Comparison of ENCODE assay signal across 14 cellular contexts in genomic region chr2:8616084-8616419, GRCh38.
A peak's percentile ranks its signal among the peaks of the same experiment; 100 is the strongest.
DNase-seq lines count a peak whose midpoint lies in the region; ATAC-seq and TF ChIP-seq lines count a peak whose summit lies in the region.
"Had no signal": no experiment of that assay in that cellular context is flagged by ENCODE, and none has a peak within 500 bp of the region (broad histone marks: within the 10 kb centered on the region; RNA-seq: fewer than 3 reads in every experiment).

No MANE protein-coding gene starts in this region.

- H3K4me1 ChIP-seq in Caco-2, result peaks cover 34% of the 10 kb centered on the region
- H3K4me1 ChIP-seq in lower lobe of right lung, result no peaks in the 10 kb centered on the region
- H3K4me1 ChIP-seq: HAP-1 had no signal

- no peaks in the 10 kb centered on the region for H3K27me3 ChIP-seq in Caco-2 (replicated peaks; ENCODE audit: control insufficient read depth, insufficient read depth, low read length)
- H3K27me3 ChIP-seq in lower lobe of right lung (ENCODE audit: low read depth), result no peaks in the 10 kb centered on the region
- H3K27me3 ChIP-seq: BLaER1 had no signal

- intact Hi-C loops in Caco-2 (cut with micrococcal nuclease; ENCODE audit: unreplicated experiment) (no loop called here), lower lobe of right lung (cut with DNase I) (no loop called here), posterior vena cava (cut with DNase I) (no loop called here), sciatic nerve (cut with DNase I) (no loop called here)

- POLR2A ChIA-PET in Caco-2 (lab: Charles Lee), result no interaction called here

- no peak for ATAC-seq in activated T-cell treated with anti-CD3 and anti-CD28 coated beads, Interleukin-2, amount 50 U/mL, for 4 hours
- no peak for ATAC-seq in lower lobe of right lung
- no peak for ATAC-seq in sciatic nerve

- H3K27ac Mint-ChIP-seq in activated T-cell treated with anti-CD3 and anti-CD28 coated beads, Interleukin-2, amount 50 U/mL, for 24 hours, result no peak overlapping the region
- H3K27ac Mint-ChIP-seq in Caco-2 (ENCODE audit: unreplicated experiment), result peak overlapping the region; percentile 43

- peaks cover 16% of the 10 kb centered on the region for H3K9me3 ChIP-seq in Caco-2
- H3K9me3 ChIP-seq in lower lobe of right lung, result no peaks in the 10 kb centered on the region
- H3K9me3 ChIP-seq: HAP-1 had no signal

- no TSS peak for BruUV-seq in Caco-2 (replicated peaks; lab: Mats Ljungman, UMichigan)

- H3K36me3 Mint-ChIP-seq in activated T-cell treated with anti-CD3 and anti-CD28 coated beads, Interleukin-2, amount 50 U/mL, for 24 hours (ENCODE audit: low read depth), result no peaks in the 10 kb centered on the region
- no peaks in the 10 kb centered on the region for H3K36me3 Mint-ChIP-seq in activated T-cell treated with anti-CD3 and anti-CD28 coated beads, Interleukin-2, amount 50 U/mL, for 4 hours (ENCODE audit: insufficient read depth)
- H3K36me3 Mint-ChIP-seq in Caco-2 (ENCODE audit: insufficient read depth, unreplicated experiment), result peaks cover 3% of the 10 kb centered on the region
- H3K36me3 Mint-ChIP-seq: CD8-positive, alpha-beta memory T cell had no signal

- no peak overlapping the region for H3K27ac ChIP-seq in lower lobe of right lung
- H3K27ac ChIP-seq: BLaER1 had no signal

- H3K4me1 Mint-ChIP-seq in activated T-cell treated with anti-CD3 and anti-CD28 coated beads, Interleukin-2, amount 50 U/mL, for 24 hours (ENCODE audit: low read depth), result peaks cover 3% of the 10 kb centered on the region
- H3K4me1 Mint-ChIP-seq in activated T-cell treated with anti-CD3 and anti-CD28 coated beads, Interleukin-2, amount 50 U/mL, for 4 hours (ENCODE audit: low read depth), result no peaks in the 10 kb centered on the region
- peaks cover 49% of the 10 kb centered on the region for H3K4me1 Mint-ChIP-seq in Caco-2 (ENCODE audit: low read depth, unreplicated experiment)
- H3K4me1 Mint-ChIP-seq: CD8-positive, alpha-beta memory T cell had no signal

- H3K4me3 ChIP-seq in Caco-2 (ENCODE audit: low read depth, low read length), result no peak overlapping the region
- H3K4me3 ChIP-seq in lower lobe of right lung, result no peak overlapping the region
- H3K4me3 ChIP-seq: BLaER1, HAP-1 had no signal

- no peaks in the 10 kb centered on the region for H3K27me3 Mint-ChIP-seq in activated T-cell treated with anti-CD3 and anti-CD28 coated beads, Interleukin-2, amount 50 U/mL, for 24 hours
- no peaks in the 10 kb centered on the region for H3K27me3 Mint-ChIP-seq in activated T-cell treated with anti-CD3 and anti-CD28 coated beads, Interleukin-2, amount 50 U/mL, for 4 hours (ENCODE audit: low read depth)
- no peaks in the 10 kb centered on the region for H3K27me3 Mint-ChIP-seq in Caco-2 (ENCODE audit: insufficient read depth, unreplicated experiment)

- peak; percentile 16 for DNase-seq in activated T-cell treated with anti-CD3 and anti-CD28 coated beads, Interleukin-2, amount 50 U/mL, for 24 hours
- DNase-seq in activated T-cell treated with anti-CD3 and anti-CD28 coated beads, Interleukin-2, amount 50 U/mL, for 4 hours, result no peak
- DNase-seq in Caco-2 (peak in 1 of 2 experiments; percentile 7), lower lobe of right lung (peak; percentile 14), posterior vena cava (ENCODE audit: low spot score) (peak; percentile 25), sciatic nerve (ENCODE audit: low spot score) (no peak), amygdala (lab: John Stamatoyannopoulos, UW) (no peak)
- DNase-seq: 8988T; AML-193; CD8-positive, alpha-beta memory T cell; DMS53; GF-D8 had no signal

- H3K36me3 ChIP-seq in Caco-2 (ENCODE audit: control insufficient read depth, insufficient read depth, low read length) (no peaks in the 10 kb centered on the region; the same call in 1 of the 2 replicates), lower lobe of right lung (no peaks in the 10 kb centered on the region)
- H3K36me3 ChIP-seq: BLaER1, HAP-1 had no signal

- H3K9me3 Mint-ChIP-seq in activated T-cell treated with anti-CD3 and anti-CD28 coated beads, Interleukin-2, amount 50 U/mL, for 24 hours, result peaks cover under 1% of the 10 kb centered on the region
- peaks cover 1% of the 10 kb centered on the region for H3K9me3 Mint-ChIP-seq in activated T-cell treated with anti-CD3 and anti-CD28 coated beads, Interleukin-2, amount 50 U/mL, for 4 hours
- peaks cover 12% of the 10 kb centered on the region for H3K9me3 Mint-ChIP-seq in Caco-2 (ENCODE audit: unreplicated experiment)

- no peak overlapping the region for H3K4me3 Mint-ChIP-seq in activated T-cell treated with anti-CD3 and anti-CD28 coated beads, Interleukin-2, amount 50 U/mL, for 24 hours
- H3K4me3 Mint-ChIP-seq in activated T-cell treated with anti-CD3 and anti-CD28 coated beads, Interleukin-2, amount 50 U/mL, for 4 hours, result no peak overlapping the region
- H3K4me3 Mint-ChIP-seq in Caco-2 (ENCODE audit: unreplicated experiment), result no peak overlapping the region
- H3K4me3 Mint-ChIP-seq: CD8-positive, alpha-beta memory T cell had no signal

- TF ChIP-seq CTCF in Caco-2 (IDR thresholded peaks at IDR 0.05; ENCODE audit: insufficient read depth in 1 of 2, low read depth in 1 of 2, low read length in 1 of 2, severe bottlenecking in 1 of 2, unreplicated experiment in 1 of 2) (no peak), lower lobe of right lung (IDR thresholded peaks at IDR 0.05) (no peak)

- CTCF ChIA-PET in Caco-2 (lab: Charles Lee), result no interaction called here

Comparison
In these comparisons a context has a peak if more than half of its experiments do, and no peak if none do; other contexts are left out.
1. DNase-seq: peak in activated T-cell treated with anti-CD3 and anti-CD28 coated beads, Interleukin-2, amount 50 U/mL, for 24 hours (single experiment), lower lobe of right lung (single experiment) and posterior vena cava (single experiment); none in activated T-cell treated with anti-CD3 and anti-CD28 coated beads, Interleukin-2, amount 50 U/mL, for 4 hours (single experiment), sciatic nerve (single experiment) and amygdala (0 of 56).